Comparison of ENCODE assay signal across 8 cellular contexts in genomic region chr7:94395141-94396041, GRCh38. TPM values are rescaled to one million over a fixed set of nuclear protein-coding genes. Genes with fewer than 3 reads are reported as not detected.
DNase-seq lines count a peak whose midpoint lies in the region; ATAC-seq and TF ChIP-seq lines count a peak whose summit lies in the region.

No MANE protein-coding gene starts in this region.

- peaks cover 11% of the 10 kb centered on the region for H3K79me2 ChIP-seq in neural progenitor cell (ENCODE audit: low read depth)

- H3K4me3 Mint-ChIP-seq in Calu3 (ENCODE audit: low read depth, unreplicated experiment) (no peak overlapping the region), neural progenitor cell (peak overlapping the region; percentile 81)
- peak overlapping the region; percentile 32 for H3K4me3 Mint-ChIP-seq in activated CD8-positive, alpha-beta T cell treated with anti-CD3 and anti-CD28 coated beads, Interleukin-2, amount 10 ng/mL, durations not matched to agents 7 days and 5 days

- H3K36me3 ChIP-seq in neural progenitor cell: no peaks in the 10 kb centered on the region

- no peaks in the 10 kb centered on the region for H3K4me1 Mint-ChIP-seq in Calu3 (ENCODE audit: low read depth, unreplicated experiment)
- H3K4me1 Mint-ChIP-seq in activated CD8-positive, alpha-beta T cell treated with anti-CD3 and anti-CD28 coated beads, Interleukin-2, amount 10 ng/mL, durations not matched to agents 7 days and 5 days (ENCODE audit: low read depth): peaks cover 32% of the 10 kb centered on the region
- peaks cover 38% of the 10 kb centered on the region for H3K4me1 Mint-ChIP-seq in neural progenitor cell

- H3K27me3 Mint-ChIP-seq in Calu3 (ENCODE audit: unreplicated experiment): no peaks in the 10 kb centered on the region
- peaks cover 10% of the 10 kb centered on the region for H3K27me3 Mint-ChIP-seq in activated CD8-positive, alpha-beta T cell treated with anti-CD3 and anti-CD28 coated beads, Interleukin-2, amount 10 ng/mL, durations not matched to agents 7 days and 5 days (ENCODE audit: low read depth)
- H3K27me3 Mint-ChIP-seq in neural progenitor cell (ENCODE audit: insufficient read depth, low read depth): peaks cover 6% of the 10 kb centered on the region

- H3K27ac Mint-ChIP-seq in Calu3 (ENCODE audit: unreplicated experiment) (no peak overlapping the region), neural progenitor cell (peak overlapping the region; percentile 90)
- H3K27ac Mint-ChIP-seq in activated CD8-positive, alpha-beta T cell treated with anti-CD3 and anti-CD28 coated beads, Interleukin-2, amount 10 ng/mL, durations not matched to agents 7 days and 5 days: peak overlapping the region; percentile 54

- no peak overlapping the region for H3K9ac ChIP-seq in neural progenitor cell

- CTCF ChIA-PET in Calu3 (lab: Charles Lee): interaction anchor here (0.6 to 1.7 kb wide), 5 partner anchors 95 to 107 kb away, joined by 3 to 31 read pairs (median 4); no protein-coding TSS in a partner anchor
- CTCF ChIA-PET in activated CD8-positive, alpha-beta T cell treated with anti-CD3 and anti-CD28 coated beads, Interleukin-2, amount 10 ng/mL, durations not matched to agents 7 days and 5 days (lab: Charles Lee): interaction anchor here (1.0 to 1.6 kb wide), 10 partner anchors 9 to 958 kb away, joined by 3 to 8 read pairs (median 4); partner anchors contain the start of gene GNGT1

- POLR2A ChIA-PET in activated CD8-positive, alpha-beta T cell treated with anti-CD3 and anti-CD28 coated beads, Interleukin-2, amount 10 ng/mL, durations not matched to agents 7 days and 5 days (lab: Charles Lee): no interaction called here

- TF ChIP-seq CTCF in Calu3 (IDR thresholded peaks at IDR 0.05; ENCODE audit: unreplicated experiment) (no peak), foreskin fibroblast (IDR thresholded peaks at IDR 0.05; ENCODE audit: low read depth, low read length) (peak; percentile 65), neural progenitor cell (IDR thresholded peaks at IDR 0.05) (peak; percentile 94)

- no TSS peak for BruUV-seq in Calu3 (replicated peaks; lab: Mats Ljungman, UMichigan)

- H2AFZ ChIP-seq in neural progenitor cell (replicated peaks): peak overlapping the region; percentile 45

- no peaks in the 10 kb centered on the region for H3K9me3 Mint-ChIP-seq in Calu3 (ENCODE audit: low read depth, unreplicated experiment)
- no peaks in the 10 kb centered on the region for H3K9me3 Mint-ChIP-seq in activated CD8-positive, alpha-beta T cell treated with anti-CD3 and anti-CD28 coated beads, Interleukin-2, amount 10 ng/mL, durations not matched to agents 7 days and 5 days (ENCODE audit: insufficient read depth)
- H3K9me3 Mint-ChIP-seq in neural progenitor cell: peaks cover 5% of the 10 kb centered on the region

- H3K36me3 Mint-ChIP-seq in Calu3 (ENCODE audit: insufficient read depth, unreplicated experiment) (no peaks in the 10 kb centered on the region), neural progenitor cell (peaks cover 2% of the 10 kb centered on the region)
- no peaks in the 10 kb centered on the region for H3K36me3 Mint-ChIP-seq in activated CD8-positive, alpha-beta T cell treated with anti-CD3 and anti-CD28 coated beads, Interleukin-2, amount 10 ng/mL, durations not matched to agents 7 days and 5 days (ENCODE audit: low read depth)

- H4K20me1 ChIP-seq in neural progenitor cell (ENCODE audit: low read depth): no peaks in the 10 kb centered on the region

- peak; percentile 41 for DNase-seq in Calu3
- peak; percentile 90 for DNase-seq in NCI-H2227 (lab: John Stamatoyannopoulos, UW; ENCODE audit: unreplicated experiment)
- DNase-seq in activated CD8-positive, alpha-beta T cell treated with anti-CD3 and anti-CD28 coated beads, Interleukin-2, amount 10 ng/mL, durations not matched to agents 7 days and 5 days: peak; percentile 59
- DNase-seq in foreskin fibroblast: peak; percentile 70 to 92
- DNase-seq in neural progenitor cell (ENCODE audit: low spot score): peak; percentile 79
- DNase-seq in GOT3 (lab: John Stamatoyannopoulos, UW): no peak

- H3F3A ChIP-seq in neural progenitor cell (ENCODE audit: low read depth): peaks cover 7% of the 10 kb centered on the region

- peak; percentile 82 for ATAC-seq in GM19043 (IDR thresholded peaks at IDR 0.05; ENCODE audit: low read depth, unreplicated experiment)
- ATAC-seq in HG03139 (IDR thresholded peaks at IDR 0.05; ENCODE audit: unreplicated experiment): peak; percentile 75
- peak; percentile 70 for ATAC-seq in activated CD8-positive, alpha-beta T cell treated with anti-CD3 and anti-CD28 coated beads, Interleukin-2, amount 10 ng/mL, durations not matched to agents 7 days and 5 days

- intact Hi-C loops in Calu3 (cut with micrococcal nuclease; ENCODE audit: unreplicated experiment): loop anchor here (1.0 kb wide), 1 partner anchor 106 kb away; no protein-coding TSS in a partner anchor

- H3K27me3 ChIP-seq in neural progenitor cell: peaks cover 4% of the 10 kb centered on the region

- peaks cover 22% of the 10 kb centered on the region for H3K4me1 ChIP-seq in neural progenitor cell

- H3K4me2 ChIP-seq in neural progenitor cell: peak overlapping the region; percentile 76

- H3K9me3 ChIP-seq in neural progenitor cell (ENCODE audit: low read depth): no peaks in the 10 kb centered on the region

- no peak overlapping the region for H3K27ac ChIP-seq in neural progenitor cell

- H3K4me3 ChIP-seq in foreskin fibroblast (ENCODE audit: low read depth in 1 of 2, low read length in 2 of 2): peak overlapping the region; percentile 81 to 95
- peak overlapping the region; percentile 57 for H3K4me3 ChIP-seq in neural progenitor cell

RNA-seq across cellular contexts. Expression of gene COL1A2, which starts 0.7 kb away (rescaled TPM):
- not detected in 2 replicates for total RNA-seq in Calu3 (2022)
- total RNA-seq in activated CD8-positive, alpha-beta T cell treated with anti-CD3 and anti-CD28 coated beads, Interleukin-2, amount 10 ng/mL, durations not matched to agents 7 days and 5 days: under 1 TPM; 0.16 to 0.21 TPM
- 28.0 and 47.9 TPM in 2 replicates for total RNA-seq in neural progenitor cell (ENCODE audit: low replicate concordance)

Comparison
In these comparisons a context has a peak if more than half of its experiments do, and no peak if none do; other contexts are left out.
1. RNA of gene COL1A2, which starts 0.7 kb away (total RNA-seq): 28.0 to 47.9 TPM in neural progenitor cell; 0.16 to 0.21 TPM in activated CD8-positive, alpha-beta T cell treated with anti-CD3 and anti-CD28 coated beads, Interleukin-2, amount 10 ng/mL, durations not matched to agents 7 days and 5 days and not detected in Calu3; every median in the first group is over 10 times any median in the second.
2. Peak in every context shown above with its lines, with median percentiles within 50 percentile points of each other: ATAC-seq.